Comparison of ENCODE assay signal across 8 cellular contexts in genomic region chr16:10385725-10386516, GRCh38. TPM values are rescaled to one million over a fixed set of nuclear protein-coding genes. Genes with fewer than 3 reads are reported as not detected.
DNase-seq lines count a peak whose midpoint lies in the region; ATAC-seq, FAIRE-seq and TF ChIP-seq lines count a peak whose summit lies in the region.

Gene ATF7IP2, plus strand, starts transcription at chr16:10386061. Its CDS starts 44,560 bp downstream, at chr16:10430621.

- WGBS in pancreas, 2 donors: 6 to 7% methylated on average over 66 of the region's 66 CpGs

- H3K4me3 ChIP-seq in pancreas (peak within 1 kb of the TSS; percentile 27 to 55 (median 44)), tibial artery (peak within 1 kb of the TSS; percentile 53 to 56)

- no peaks in the 10 kb centered on the region for H3K9me3 Mint-ChIP-seq in activated naive CD8-positive, alpha-beta T cell (ENCODE audit: low read depth)

- peak; percentile 88 for FAIRE-seq in A204.1 (lab: Jason Lieb, UNC)
- FAIRE-seq in pancreas (lab: Jason Lieb, UNC): no peak

- H3K36me3 Mint-ChIP-seq in activated naive CD8-positive, alpha-beta T cell: peaks cover 15% of the 10 kb centered on the region

- H3K27me3 ChIP-seq in pancreas (no peaks in the 10 kb centered on the region), tibial artery (no peaks in the 10 kb centered on the region)

- no peaks in the 10 kb centered on the region for H3K27me3 Mint-ChIP-seq in activated naive CD8-positive, alpha-beta T cell

- H3K36me3 ChIP-seq in pancreas: no peaks in the 10 kb centered on the region
- H3K36me3 ChIP-seq in tibial artery: no peaks in the 10 kb centered on the region

- TF ChIP-seq CTCF in pancreas (IDR thresholded peaks at IDR 0.05) (no peak), tibial artery (IDR thresholded peaks at IDR 0.05) (no peak)

- peak within 1 kb of the TSS; percentile 37 to 76 (median 54) for H3K27ac ChIP-seq in pancreas
- H3K27ac ChIP-seq in tibial artery: peak within 1 kb of the TSS; percentile 46 to 59

- ATAC-seq in GM18909 (IDR thresholded peaks at IDR 0.05; ENCODE audit: poor library complexity, unreplicated experiment) (peak; percentile 93), HG03196 (IDR thresholded peaks at IDR 0.05; ENCODE audit: unreplicated experiment) (peak; percentile 83), Right ventricle myocardium superior (ENCODE audit: poor library complexity) (peak; percentile 100), pancreas (peak; percentile 96 to 98 (median 96))

- H3K4me1 ChIP-seq in pancreas (no peaks in the 10 kb centered on the region), tibial artery (peaks cover 0 to 8% (median 0%) of the 10 kb centered on the region in 4 donors)

- H3K9me3 ChIP-seq in pancreas (no peaks in the 10 kb centered on the region), tibial artery (no peaks in the 10 kb centered on the region)

- H3K4me3 Mint-ChIP-seq in activated naive CD8-positive, alpha-beta T cell: peak within 1 kb of the TSS; percentile 98

- intact Hi-C loops in Right ventricle myocardium superior (cut with DNase I) (no loop called here), pancreas (cut with DNase I) (no loop called here), tibial artery (cut with DNase I; ENCODE audit: low total_unique reads) (no loop called here)

- DNase-seq in SKM-1 (lab: John Stamatoyannopoulos, UW; ENCODE audit: unreplicated experiment) (peak; percentile 61), Right ventricle myocardium superior (peak; percentile 95), pancreas (peak; percentile 88 to 94 (median 90)), tibial artery (peak; percentile 65 to 83)

- peaks cover 47% of the 10 kb centered on the region for H3K4me1 Mint-ChIP-seq in activated naive CD8-positive, alpha-beta T cell (ENCODE audit: low read depth)

- peak within 1 kb of the TSS; percentile 98 for H3K27ac Mint-ChIP-seq in activated naive CD8-positive, alpha-beta T cell

RNA-seq across cellular contexts. Expression of gene ATF7IP2, which starts in this region (rescaled TPM):
- 35.5 TPM for total RNA-seq in Right ventricle myocardium superior
- 10 to 100 TPM; 11.0 to 17.4 (median 15.4) TPM for total RNA-seq in pancreas
- 10 to 100 TPM; 27.6 to 37.4 TPM for polyA plus RNA-seq in pancreas

Comparison
In these comparisons a context has a peak if more than half of its experiments do, and no peak if none do; other contexts are left out.
1. Peak in every context shown above with its lines: DNase-seq, ATAC-seq, H3K4me3 ChIP-seq and H3K27ac ChIP-seq.